In genomic region chr9:120999317-120999716, GRCh38 we compare ENCODE assay signal across 2 cellular contexts.
TF ChIP-seq lines count a peak whose summit lies in the region.

No MANE protein-coding gene starts in this region.

TF ChIP-seq in K562, 482 proteins besides CTCF, POLR2A, EP300 and RAD21:
- TF ChIP-seq KAT2B (IDR thresholded peaks at IDR 0.05; ENCODE audit: low read depth, low read length) (no peak), CBX8 (IDR thresholded peaks at IDR 0.05; ENCODE audit: borderline replicate concordance, extremely low read depth, low read depth, low read length, poor library complexity, severe bottlenecking) (no peak), ILK (tag; IDR thresholded peaks at IDR 0.05; ENCODE audit: borderline replicate concordance, low read depth) (no peak), KAT8 (IDR thresholded peaks at IDR 0.05; ENCODE audit: low read depth) (no peak), RBM39 (optimal IDR thresholded peaks at IDR 0.05; ENCODE audit: low read depth, low read length) (no peak), SNAPC5 (CRISPR knock-in tag; IDR thresholded peaks at IDR 0.05) (no peak), ZNF609 (CRISPR knock-in tag; IDR thresholded peaks at IDR 0.05; ENCODE audit: borderline replicate concordance) (no peak), KDM1A (IDR thresholded peaks at IDR 0.05) (peak; percentile 69 to 75; a peak in 3 of 4 replicates), SAFB2 (IDR thresholded peaks at IDR 0.05; ENCODE audit: borderline replicate concordance, low read depth, low read length, severe bottlenecking) (no peak), SREBF2 (CRISPR knock-in tag; IDR thresholded peaks at IDR 0.05) (no peak), MEF2D (tag; conservative IDR thresholded peaks at IDR 0.05; ENCODE audit: low read depth) (no peak), RNF2 (IDR thresholded peaks at IDR 0.05) (no peak), FOXA1 (IDR thresholded peaks at IDR 0.05; ENCODE audit: borderline replicate concordance) (no peak), ZNF778 (CRISPR knock-in tag; IDR thresholded peaks at IDR 0.05) (no peak), XRCC5 (IDR thresholded peaks at IDR 0.05; ENCODE audit: low read depth, low read length) (no peak), NR2C2 (CRISPR knock-in tag; IDR thresholded peaks at IDR 0.05) (no peak), NR2C2 (tag; IDR thresholded peaks at IDR 0.05) (no peak), RCOR1 (IDR thresholded peaks at IDR 0.05; ENCODE audit: borderline replicate concordance in 1 of 2, low read depth in 2 of 2, low read length in 2 of 2) (peak in 1 of 2 experiments; percentile 48; a peak in 1 of 4 replicates)

TF ChIP-seq in HepG2, 621 proteins besides CTCF, POLR2A, EP300 and RAD21:
- TF ChIP-seq NR2F6 (IDR thresholded peaks at IDR 0.05), result 0 out of 2 replicates have a peak, but pooled peaks have one; percentile 15
- no peak for TF ChIP-seq NR2F6 (CRISPR knock-in tag; IDR thresholded peaks at IDR 0.05)
- peak; percentile 73 for TF ChIP-seq GFI1 (CRISPR knock-in tag; IDR thresholded peaks at IDR 0.05; ENCODE audit: borderline replicate concordance)
- no peak for TF ChIP-seq ZNF431 (CRISPR knock-in tag; IDR thresholded peaks at IDR 0.05; ENCODE audit: borderline replicate concordance, low read depth)
